Comparison of ENCODE assay signal across 32 cellular contexts in the genomic region with DNA sequence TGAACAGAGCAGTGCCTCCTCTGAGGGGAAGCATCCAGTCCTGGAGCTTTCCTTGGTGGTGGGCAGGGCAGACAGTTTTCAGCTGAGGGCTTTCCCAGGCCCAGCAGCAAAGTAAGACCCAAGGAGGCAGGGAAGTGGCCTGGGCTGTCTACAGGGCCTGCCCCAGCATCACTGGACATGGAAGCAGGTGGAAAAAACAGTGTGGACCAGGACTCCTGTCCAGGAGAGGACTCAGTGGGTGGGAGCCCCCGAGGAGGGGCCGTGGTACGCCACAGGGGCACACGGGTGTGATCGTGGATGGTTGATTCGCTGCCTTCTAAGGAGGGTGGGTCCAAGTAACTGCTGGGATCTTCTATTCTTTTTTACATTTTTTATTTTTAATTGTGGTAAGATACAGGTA.
"Had no signal": no experiment of that assay in that cellular context is flagged by ENCODE, and none has a peak within 500 bp of the region (broad histone marks: within the 10 kb centered on the region; RNA-seq: fewer than 3 reads in every experiment).

No MANE protein-coding gene starts in this region.

- H3K4me3 ChIP-seq: adrenal gland, body of pancreas, breast epithelium had no signal

- H3K9me3 ChIP-seq: adrenal gland, body of pancreas, breast epithelium had no signal

- H3K27me3 ChIP-seq: adrenal gland, body of pancreas, brain microvascular endothelial cell, breast epithelium had no signal

- DNase-seq: activated B cell treated with CpG ODN at 0.5 μM for 24 hours; activated CD4-positive, alpha-beta memory T cell treated with anti-CD3 and anti-CD28 coated beads for 36 hours; activated CD4-positive, alpha-beta T cell treated with anti-CD3 and anti-CD28 coated beads for 4 hours; activated CD4-positive, alpha-beta T cell treated with anti-CD3 and anti-CD28 coated beads, Interleukin-2, amount 10 ng/mL, durations not matched to agents 24 days and 14 days; activated CD4-positive, alpha-beta T cell treated with anti-CD3 and anti-CD28 coated beads, Interleukin-2, amount 50 U/mL, for 1 hour; activated CD4-positive, alpha-beta T cell treated with anti-CD3 and anti-CD28 coated beads, Interleukin-2, amount 50 U/mL, for 4 hours; activated CD4-positive, CD25-positive, alpha-beta regulatory T cell treated with anti-CD3 and anti-CD28 coated beads, Interleukin-2, amount 50 U/mL, for 72 hours; activated CD8-positive, alpha-beta memory T cell treated with anti-CD3 and anti-CD28 coated beads, Interleukin-2, amount 50 U/mL, for 4 hours; activated CD8-positive, alpha-beta T cell treated with anti-CD3 and anti-CD28 coated beads for 36 hours; activated effector memory CD4-positive, alpha-beta T cell treated with anti-CD3 and anti-CD28 coated beads, Interleukin-2, amount 50 U/mL, for 16 hours; activated gamma-delta T cell treated with Interleukin-2 at 50 U/mL for 16 hours; activated naive CD4-positive, alpha-beta T cell; activated naive CD4-positive, alpha-beta T cell treated with anti-CD3 and anti-CD28 coated beads, Interleukin-2, amount 10 ng/mL, durations not matched to agents 7 days and 5 days; activated naive CD8-positive, alpha-beta T cell treated with anti-CD3 and anti-CD28 coated beads for 36 hours; activated T-cell treated with anti-CD3 and anti-CD28 coated beads for 4 hours; activated T-cell treated with anti-CD3 and anti-CD28 coated beads, Interleukin-2, amount 50 U/mL, for 1 hour; activated T-cell treated with anti-CD3 and anti-CD28 coated beads, Interleukin-2, amount 50 U/mL, for 4 hours; activated T-cell treated with anti-CD3 and anti-CD28 coated beads, Interleukin-2, amount 50 U/mL, for 72 hours; adrenal gland; amniotic stem cell; aorta; body of pancreas; brain microvascular endothelial cell; caudate nucleus; cerebellar nuclear complex; SW 1271; T-helper 1 cell; T-helper 2 cell; T-helper 9 cell had no signal

- H3K4me1 ChIP-seq: adrenal gland, body of pancreas, breast epithelium had no signal

- H3K27ac ChIP-seq: adrenal gland, body of pancreas, brain microvascular endothelial cell, breast epithelium, VCaP had no signal

- H3K36me3 ChIP-seq: adrenal gland, brain microvascular endothelial cell, breast epithelium had no signal

- ATAC-seq: activated CD8-positive, alpha-beta T cell treated with anti-CD3 and anti-CD28 coated beads for 36 hours; activated T-cell treated with anti-CD3 and anti-CD28 coated beads, Interleukin-2, amount 50 U/mL, for 4 hours; activated T-cell treated with anti-CD3 and anti-CD28 coated beads, Interleukin-2, amount 50 U/mL, for 72 hours; activated T-helper 17 cell treated with anti-CD3 and anti-CD28 coated beads, Interleukin-2, amount 50 U/mL, for 72 hours; body of pancreas had no signal
